Comparison of ENCODE assay signal across 7 cellular contexts in genomic region chr11:120210651-120211521, GRCh38. TPM values are rescaled to one million over a fixed set of nuclear protein-coding genes. Genes with fewer than 3 reads are reported as not detected.
DNase-seq lines count a peak whose midpoint lies in the region; ATAC-seq and TF ChIP-seq lines count a peak whose summit lies in the region.

Gene OAF, plus strand, starts transcription at chr11:120211032. Its CDS starts 248 bp downstream, at chr11:120211280.

- H3K36me3 ChIP-seq in endodermal cell (ENCODE audit: control insufficient read depth, insufficient read depth, low read length): no peaks in the 10 kb centered on the region

- peaks cover 92% of the 10 kb centered on the region for H3K27me3 Mint-ChIP-seq in endodermal cell (ENCODE audit: insufficient read depth)

- DNase-seq in GM13977 (ENCODE audit: low spot score) (peak; percentile 96), NCI-H460 (ENCODE audit: extremely low read depth, low read depth) (peak; percentile 41), endodermal cell (peak; percentile 93), mesenteric fat pad (ENCODE audit: low spot score) (no peak)
- peak in 2 of 3 experiments; percentile 20 to 27 for DNase-seq in activated CD8-positive, alpha-beta memory T cell treated with anti-CD3 and anti-CD28 coated beads for 48 hours (ENCODE audit: low read depth in 2 of 3, low spot score in 2 of 3)
- DNase-seq in stimulated activated CD8-positive, alpha-beta memory T cell treated with anti-CD3 and anti-CD28 coated beads, Interleukin-15, amount 100 ng/mL, for 24 hours (ENCODE audit: low read depth): peak; percentile 33

- peak; percentile 71 for ATAC-seq in HG02870 (IDR thresholded peaks at IDR 0.05; ENCODE audit: unreplicated experiment)

- H3K4me1 ChIP-seq in endodermal cell (ENCODE audit: control insufficient read depth, insufficient read depth, low read length): no peaks in the 10 kb centered on the region

- TF ChIP-seq CTCF in GM13977 (IDR thresholded peaks at IDR 0.05; ENCODE audit: extremely low read depth, insufficient read depth, missing control alignments) (peak; percentile 16), endodermal cell (conservative IDR thresholded peaks at IDR 0.05) (peak; percentile 53)

- H3K27me3 ChIP-seq in endodermal cell (ENCODE audit: control insufficient read depth, insufficient read depth, low read length, poor library complexity, severe bottlenecking): peaks cover 92% of the 10 kb centered on the region

- no peak within 1 kb of the TSS for H3K9ac ChIP-seq in endodermal cell (ENCODE audit: extremely low read depth, low read length, poor library complexity, severe bottlenecking)

- no peak within 1 kb of the TSS for H3K27ac Mint-ChIP-seq in endodermal cell

- in situ Hi-C loops in GM13977 (cut with MboI; ENCODE audit: low pct_unique_long_range_greater_than_20kb, low sequenced_read_pairs, unreplicated experiment): no loop called here

- peaks cover 18% of the 10 kb centered on the region for H3K4me1 Mint-ChIP-seq in endodermal cell

- H3K9me3 ChIP-seq in endodermal cell (ENCODE audit: control insufficient read depth, low read length): no peaks in the 10 kb centered on the region

- H3K36me3 Mint-ChIP-seq in endodermal cell (ENCODE audit: low read depth): no peaks in the 10 kb centered on the region

- 0% methylated on average over 20 to 105 of the region's 106 CpGs for WGBS in endodermal cell (ENCODE audit: insufficient coverage in 1 of 2, insufficient read length in 1 of 2), 2 experiments

- no peak within 1 kb of the TSS for H3K27ac ChIP-seq in endodermal cell (ENCODE audit: low read depth, low read length)

- peak within 1 kb of the TSS; percentile 75 for H3K4me3 ChIP-seq in endodermal cell (ENCODE audit: low read length)

- no peaks in the 10 kb centered on the region for H3K9me3 Mint-ChIP-seq in endodermal cell

- peak within 1 kb of the TSS; percentile 67 for H3K4me3 Mint-ChIP-seq in endodermal cell

RNA-seq across cellular contexts. Expression of gene OAF, which starts in this region (rescaled TPM):
- total RNA-seq in NCI-H460 (2014; rRNA removed; shearing (Covaris generic)): 7.5 and 8.3 TPM in 2 replicates
- 31.8 and 36.1 TPM in 2 replicates for polyA plus RNA-seq in NCI-H460 (2014; cell fraction: nucleus; rRNA removed)
- 1 to 10 TPM; 1.7 to 3.6 TPM for total RNA-seq in endodermal cell
- 15.1 TPM for polyA plus RNA-seq in endodermal cell (2013, experiment 1 of 2)
- 14.4 TPM for polyA plus RNA-seq in endodermal cell (2013, experiment 2 of 2)
- 68.4 TPM for total RNA-seq in mesenteric fat pad
